Comparison of ENCODE assay signal across 18 cellular contexts in the genomic region with DNA sequence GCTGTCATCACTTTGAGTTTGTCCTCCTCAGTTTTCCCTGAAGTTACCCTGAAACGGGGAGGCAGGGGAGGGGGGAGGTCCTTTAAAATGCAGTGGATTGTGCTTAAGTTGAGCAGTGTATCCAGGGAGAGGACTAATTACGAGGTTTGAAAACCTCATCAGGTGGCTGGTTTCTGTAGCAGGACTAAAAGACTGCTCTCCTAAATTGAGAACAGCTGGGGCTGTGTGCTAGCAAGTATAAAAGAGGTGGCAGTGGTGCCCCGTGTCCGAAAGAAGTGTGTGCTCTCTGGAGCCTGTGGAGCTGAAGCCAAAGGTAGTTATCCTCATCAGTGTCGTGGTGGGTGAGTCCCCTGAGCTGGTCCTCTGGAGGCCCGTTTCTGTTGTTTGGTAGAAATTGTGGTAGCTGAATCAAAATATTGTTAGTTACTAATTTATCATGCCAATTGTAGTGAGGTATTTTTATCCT. TPM values are rescaled to one million over a fixed set of nuclear protein-coding genes. Genes with fewer than 3 reads are reported as not detected.
DNase-seq lines count a peak whose midpoint lies in the region; ATAC-seq and TF ChIP-seq lines count a peak whose summit lies in the region.
"Had no signal": no experiment of that assay in that cellular context is flagged by ENCODE, and none has a peak within 500 bp of the region (broad histone marks: within the 10 kb centered on the region; RNA-seq: fewer than 3 reads in every experiment).

No MANE protein-coding gene starts in this region.

- intact Hi-C loops in heart left ventricle (cut with DNase I), result loop anchor here in 2 of 10 donors (10.0 kb wide), 1 partner anchor 69 kb away; the partner anchor contains the start of gene SGMS2 (in 2 of the 2)
- intact Hi-C loops in cardiac septum (cut with DNase I), result no loop called here
- intact Hi-C loops in esophagus muscularis mucosa (cut with DNase I), result no loop called here

- ATAC-seq in heart left ventricle (peak in 3 of 4 donors; percentile 44 to 50 (median 49)), GM18519 (IDR thresholded peaks at IDR 0.05; ENCODE audit: low FRiP score, unreplicated experiment) (no peak)
- ATAC-seq: A549 had no signal

- 57 to 84% (median 73%) methylated on average over 6 of the region's 6 CpGs for WGBS in heart left ventricle, 4 donors
- 61% methylated on average over 6 of the region's 6 CpGs for WGBS in esophagus muscularis mucosa

- H3K9me3 ChIP-seq in heart left ventricle, result peaks cover 0 to 4% (median 0%) of the 10 kb centered on the region in 12 donors
- no peaks in the 10 kb centered on the region for H3K9me3 ChIP-seq in esophagus muscularis mucosa
- H3K9me3 ChIP-seq: A549 had no signal

- H3K4me1 ChIP-seq in heart left ventricle (peaks cover 0 to 23% (median 8%) of the 10 kb centered on the region in 12 donors), esophagus muscularis mucosa (peaks cover 18 to 76% (median 72%) of the 10 kb centered on the region in 4 donors)
- H3K4me1 ChIP-seq: HAP-1 had no signal

- no peak overlapping the region for H3K4me3 ChIP-seq in heart left ventricle
- no peak overlapping the region for H3K4me3 ChIP-seq in esophagus muscularis mucosa
- H3K4me3 ChIP-seq: A549, HAP-1 had no signal

- DNase-seq in heart left ventricle (no peak), cardiac septum (ENCODE audit: low spot score) (no peak), esophagus muscularis mucosa (ENCODE audit: extremely low spot score) (no peak), myocyte (ENCODE audit: low read depth) (peak; percentile 32), NCI-H1694 treated with DMSO at 0.1 percent for 48 hours (lab: John Stamatoyannopoulos, UW) (no peak), SHP77 treated with DMSO at 0.1 percent for 48 hours (lab: John Stamatoyannopoulos, UW) (no peak), NCI-H524 treated with DMSO at 0.1 percent for 48 hours (lab: John Stamatoyannopoulos, UW) (no peak)
- DNase-seq: AML-193; CD4-positive, CD25-positive, alpha-beta regulatory T cell; IMR-90; MV-4-11; NCI-H1417 treated with DMSO at 0.1 percent for 48 hours; NCI-H2107; NCI-H226; NCI-H526 treated with DMSO at 0.1 percent for 48 hours had no signal

- H3K27me3 ChIP-seq in heart left ventricle (no peaks in the 10 kb centered on the region), esophagus muscularis mucosa (no peaks in the 10 kb centered on the region)

- TF ChIP-seq EP300 in esophagus muscularis mucosa (IDR thresholded peaks at IDR 0.05), result no peak

- H3K36me3 ChIP-seq in heart left ventricle (no peaks in the 10 kb centered on the region), esophagus muscularis mucosa (no peaks in the 10 kb centered on the region)
- H3K36me3 ChIP-seq: HAP-1 had no signal

- no peak for TF ChIP-seq CTCF in heart left ventricle (IDR thresholded peaks at IDR 0.05)
- TF ChIP-seq CTCF in esophagus muscularis mucosa (IDR thresholded peaks at IDR 0.05), result no peak

- TF ChIP-seq POLR2A in heart left ventricle (IDR thresholded peaks at IDR 0.05) (no peak), esophagus muscularis mucosa (IDR thresholded peaks at IDR 0.05; ENCODE audit: low read depth) (no peak)

- H3K27ac ChIP-seq in heart left ventricle, result peak overlapping the region in 1 of 12 donors; percentile 8
- H3K27ac ChIP-seq in esophagus muscularis mucosa (replicated peaks in 1 of 4), result peak overlapping the region; percentile 80 to 83 (median 82)
- H3K27ac ChIP-seq: A549 had no signal

RNA-seq across cellular contexts. Expression of gene CYP2U1, which starts 37.2 kb away (rescaled TPM):
- 10 to 100 TPM in 1 of 9 donors, 1 to 10 TPM in 8; 5.5 to 11.8 (median 6.9) TPM for total RNA-seq in heart left ventricle
- 1 to 10 TPM; 3.7 to 5.8 TPM for polyA plus RNA-seq in heart left ventricle
- 10.8 TPM for total RNA-seq in cardiac septum
- total RNA-seq in esophagus muscularis mucosa, result 10 to 100 TPM; 17.7 to 36.6 (median 22.9) TPM
- total RNA-seq in myocyte, result 11.5 and 11.6 TPM in 2 replicates
- 7.6 TPM for polyA plus RNA-seq in myocyte (2012)
